20 cellular contexts compared by ENCODE assay signal in the genomic region with DNA sequence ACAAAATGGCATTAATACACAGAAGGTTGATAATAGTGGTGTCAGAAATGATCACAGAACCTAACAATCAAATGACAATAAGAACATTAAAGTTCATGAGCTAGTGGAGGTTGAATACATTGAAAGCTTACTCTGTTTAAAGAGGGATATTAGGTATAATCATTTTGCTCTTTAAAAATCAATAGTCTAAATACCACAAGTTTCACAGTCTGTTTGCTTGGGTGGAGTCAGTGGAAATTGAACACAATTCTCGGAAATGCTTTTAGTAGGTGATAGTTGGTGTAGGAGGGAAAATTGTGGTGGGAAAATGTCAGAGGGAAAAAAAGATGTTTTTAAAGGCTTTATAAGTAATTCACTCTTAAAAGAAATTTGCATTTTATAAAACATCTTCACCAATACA.
DNase-seq lines count a peak whose midpoint lies in the region; ATAC-seq, FAIRE-seq and TF ChIP-seq lines count a peak whose summit lies in the region.
"Had no signal": no experiment of that assay in that cellular context is flagged by ENCODE, and none has a peak within 500 bp of the region (broad histone marks: within the 10 kb centered on the region; RNA-seq: fewer than 3 reads in every experiment).

No MANE protein-coding gene starts in this region.

- intact Hi-C loops in HepG2 (cut with micrococcal nuclease; ENCODE audit: unreplicated experiment) = no loop called here
- intact Hi-C loops in pancreas (cut with DNase I) = no loop called here

- H3K27me3 Mint-ChIP-seq in astrocyte (ENCODE audit: low read depth, unreplicated experiment) = no peaks in the 10 kb centered on the region
- H3K27me3 Mint-ChIP-seq: B cell; CD4-positive, CD25-positive, alpha-beta regulatory T cell had no signal

- in situ Hi-C loops in HepG2 (cut with HindIII; ENCODE audit: extremely low pct_ligation_motif_present, low pct_unique_long_range_greater_than_20kb) = no loop called here

- TF ChIP-seq RAD21 in HepG2 (CRISPR knock-in tag; IDR thresholded peaks at IDR 0.05) = no peak

- CTCF ChIA-PET in HepG2 (lab: Yijun Ruan, JAX; ENCODE audit: low intra/inter-chr PET ratio, low total read pairs) = no interaction called here

- H3K36me3 Mint-ChIP-seq in astrocyte (ENCODE audit: low read depth, unreplicated experiment) = no peaks in the 10 kb centered on the region
- H3K36me3 Mint-ChIP-seq: CD4-positive, CD25-positive, alpha-beta regulatory T cell; CD8-positive, alpha-beta T cell had no signal

- H3K27ac ChIP-seq in astrocyte (ENCODE audit: low read depth, low read length) = no peak overlapping the region
- peak overlapping the region; percentile 69 for H3K27ac ChIP-seq in HepG2 (ENCODE audit: extremely low read length, insufficient read depth, low read length)
- no peak overlapping the region for H3K27ac ChIP-seq in pancreas
- H3K27ac ChIP-seq: BLaER1, C4-2B had no signal

- peak in 1 of 2 experiments; percentile 93; a peak in 2 of 4 replicates for TF ChIP-seq EP300 in HepG2 (IDR thresholded peaks at IDR 0.05; ENCODE audit: low read depth in 2 of 2, low read length in 2 of 2)
- no peak for TF ChIP-seq EP300 in HepG2 (CRISPR knock-in tag; IDR thresholded peaks at IDR 0.05; ENCODE audit: borderline replicate concordance)

- ATAC-seq in HepG2 (peak; percentile 84), pancreas (no peak), HG02678 (IDR thresholded peaks at IDR 0.05; ENCODE audit: unreplicated experiment) (no peak), HG03571 (IDR thresholded peaks at IDR 0.05; ENCODE audit: unreplicated experiment) (no peak)
- ATAC-seq: CD8-positive, alpha-beta T cell had no signal

- POLR2A ChIA-PET in HepG2 (lab: Yijun Ruan, JAX) = interaction anchor here (0.9 to 1.6 kb wide), 2 partner anchors 160 to 235 kb away, joined by 3 to 5 read pairs; no protein-coding TSS in a partner anchor

- TF ChIP-seq CTCF in astrocyte (IDR thresholded peaks at IDR 0.05; ENCODE audit: insufficient read depth, low read depth, low read length) (no peak), HepG2 (CRISPR knock-in tag; IDR thresholded peaks at IDR 0.05) (no peak), pancreas (IDR thresholded peaks at IDR 0.05) (no peak)

- H3K9me3 Mint-ChIP-seq in astrocyte (ENCODE audit: unreplicated experiment) = no peaks in the 10 kb centered on the region
- H3K9me3 Mint-ChIP-seq: CD8-positive, alpha-beta T cell; HFFc6 had no signal

- H3K27me3 ChIP-seq in astrocyte (ENCODE audit: insufficient read depth, low read length) (no peaks in the 10 kb centered on the region), HepG2 (ENCODE audit: control insufficient read depth in 1 of 2, insufficient read depth in 2 of 2, low read length in 2 of 2) (no peaks in the 10 kb centered on the region), pancreas (no peaks in the 10 kb centered on the region)
- H3K27me3 ChIP-seq: BLaER1 had no signal

- H2AFZ ChIP-seq in astrocyte (ENCODE audit: low read depth, low read length) (no peak overlapping the region), HepG2 (ENCODE audit: low read length) (no peak overlapping the region)

- H4K20me1 ChIP-seq in astrocyte (ENCODE audit: insufficient read depth, low read length) (no peaks in the 10 kb centered on the region), HepG2 (ENCODE audit: insufficient read depth, low read length) (no peaks in the 10 kb centered on the region)
- H4K20me1 ChIP-seq: BLaER1 had no signal

- H3K4me1 ChIP-seq in astrocyte (ENCODE audit: insufficient read depth, low read length) = no peaks in the 10 kb centered on the region
- H3K4me1 ChIP-seq in HepG2 (ENCODE audit: insufficient read depth, low read length) = peaks cover 32% of the 10 kb centered on the region
- no peaks in the 10 kb centered on the region for H3K4me1 ChIP-seq in pancreas
- H3K4me1 ChIP-seq: BLaER1, Caco-2 had no signal

- WGBS in HepG2 (ENCODE audit: low lambda C conversion rate) = 0% methylated on average over 1 of the region's 1 CpG
- WGBS in pancreas, 2 donors = 31 to 49% methylated on average over 1 of the region's 1 CpG

- TF ChIP-seq POLR2A in HepG2 (IDR thresholded peaks at IDR 0.05; ENCODE audit: insufficient read depth in 1 of 2, low read depth in 2 of 2, low read length in 2 of 2) = no peak

- H3K79me2 ChIP-seq in astrocyte (ENCODE audit: insufficient read depth, low read length) (no peaks in the 10 kb centered on the region), HepG2 (ENCODE audit: insufficient read depth, low read length) (no peaks in the 10 kb centered on the region)

- H3K9ac ChIP-seq in astrocyte (ENCODE audit: low read length) (no peak overlapping the region), HepG2 (ENCODE audit: insufficient read depth, low read depth, low read length) (0 out of 2 replicates have a peak overlapping the region, but pooled peaks have one; percentile 18)
- H3K9ac ChIP-seq: BLaER1 had no signal

- H3K4me1 Mint-ChIP-seq in astrocyte (ENCODE audit: low read depth, unreplicated experiment) = no peaks in the 10 kb centered on the region
- H3K4me1 Mint-ChIP-seq: B cell; CD4-positive, CD25-positive, alpha-beta regulatory T cell had no signal

- H3K4me2 ChIP-seq in astrocyte (ENCODE audit: low read length) (no peak overlapping the region), HepG2 (ENCODE audit: low read depth, low read length) (peak overlapping the region; percentile 50)
- H3K4me2 ChIP-seq: BLaER1 had no signal

- H3K36me3 ChIP-seq in astrocyte (ENCODE audit: insufficient read depth, low read length) (no peaks in the 10 kb centered on the region), HepG2 (replicated peaks in 1 of 2; ENCODE audit: control insufficient read depth in 1 of 2, insufficient read depth in 2 of 2, low read length in 2 of 2) (no peaks in the 10 kb centered on the region), pancreas (no peaks in the 10 kb centered on the region)
- H3K36me3 ChIP-seq: BLaER1, HAP-1 had no signal

- FAIRE-seq in astrocyte (lab: Jason Lieb, UNC) = peak; percentile 88
- FAIRE-seq in HepG2 (lab: Jason Lieb, UNC) = no peak
- peak; percentile 13 for FAIRE-seq in pancreas (lab: Jason Lieb, UNC)
- FAIRE-seq: G401.6, GM12892, H54 had no signal

- H3K27ac Mint-ChIP-seq in astrocyte (ENCODE audit: unreplicated experiment) = no peak overlapping the region
- H3K27ac Mint-ChIP-seq: B cell; CD4-positive, CD25-positive, alpha-beta regulatory T cell; CD8-positive, alpha-beta T cell; HFFc6 had no signal

- H3K4me3 ChIP-seq in astrocyte (ENCODE audit: insufficient read depth, low read depth, low read length) (no peak overlapping the region), HepG2 (replicated peaks in 1 of 3; ENCODE audit: insufficient read depth in 1 of 3, low read depth in 2 of 3, low read length in 3 of 3) (no peak overlapping the region), pancreas (no peak overlapping the region)
- H3K4me3 ChIP-seq: BLaER1, HAP-1 had no signal

- BruUV-seq in HepG2 (replicated peaks; lab: Mats Ljungman, UMichigan) = no TSS peak

- H3K9me3 ChIP-seq in astrocyte (ENCODE audit: insufficient read depth, low read depth, low read length) (no peaks in the 10 kb centered on the region), HepG2 (ENCODE audit: low read length) (no peaks in the 10 kb centered on the region), pancreas (no peaks in the 10 kb centered on the region)
- H3K9me3 ChIP-seq: BLaER1, Caco-2, HAP-1 had no signal

- DNase-seq in astrocyte (ENCODE audit: low read depth) (no peak), HepG2 (ENCODE audit: low spot score) (peak; percentile 29), pancreas (no peak), NCI-H2081 (lab: John Stamatoyannopoulos, UW) (no peak)
- DNase-seq: Caco-2; CD4-positive, CD25-positive, alpha-beta regulatory T cell; CD8-positive, alpha-beta T cell; DMS153; DND-41; GOT3; HFFc6 had no signal

- H3K4me3 Mint-ChIP-seq in astrocyte (ENCODE audit: unreplicated experiment) = no peak overlapping the region
- H3K4me3 Mint-ChIP-seq: B cell; CD8-positive, alpha-beta T cell; HFFc6 had no signal

TF ChIP-seq in HepG2, 621 proteins besides CTCF, POLR2A, EP300 and RAD21 (continues in another document):
- 0 out of 2 replicates have a peak, but pooled peaks have one; percentile 10 for TF ChIP-seq TBX3 (IDR thresholded peaks at IDR 0.05; ENCODE audit: borderline replicate concordance)
- TF ChIP-seq, protein P1, sequence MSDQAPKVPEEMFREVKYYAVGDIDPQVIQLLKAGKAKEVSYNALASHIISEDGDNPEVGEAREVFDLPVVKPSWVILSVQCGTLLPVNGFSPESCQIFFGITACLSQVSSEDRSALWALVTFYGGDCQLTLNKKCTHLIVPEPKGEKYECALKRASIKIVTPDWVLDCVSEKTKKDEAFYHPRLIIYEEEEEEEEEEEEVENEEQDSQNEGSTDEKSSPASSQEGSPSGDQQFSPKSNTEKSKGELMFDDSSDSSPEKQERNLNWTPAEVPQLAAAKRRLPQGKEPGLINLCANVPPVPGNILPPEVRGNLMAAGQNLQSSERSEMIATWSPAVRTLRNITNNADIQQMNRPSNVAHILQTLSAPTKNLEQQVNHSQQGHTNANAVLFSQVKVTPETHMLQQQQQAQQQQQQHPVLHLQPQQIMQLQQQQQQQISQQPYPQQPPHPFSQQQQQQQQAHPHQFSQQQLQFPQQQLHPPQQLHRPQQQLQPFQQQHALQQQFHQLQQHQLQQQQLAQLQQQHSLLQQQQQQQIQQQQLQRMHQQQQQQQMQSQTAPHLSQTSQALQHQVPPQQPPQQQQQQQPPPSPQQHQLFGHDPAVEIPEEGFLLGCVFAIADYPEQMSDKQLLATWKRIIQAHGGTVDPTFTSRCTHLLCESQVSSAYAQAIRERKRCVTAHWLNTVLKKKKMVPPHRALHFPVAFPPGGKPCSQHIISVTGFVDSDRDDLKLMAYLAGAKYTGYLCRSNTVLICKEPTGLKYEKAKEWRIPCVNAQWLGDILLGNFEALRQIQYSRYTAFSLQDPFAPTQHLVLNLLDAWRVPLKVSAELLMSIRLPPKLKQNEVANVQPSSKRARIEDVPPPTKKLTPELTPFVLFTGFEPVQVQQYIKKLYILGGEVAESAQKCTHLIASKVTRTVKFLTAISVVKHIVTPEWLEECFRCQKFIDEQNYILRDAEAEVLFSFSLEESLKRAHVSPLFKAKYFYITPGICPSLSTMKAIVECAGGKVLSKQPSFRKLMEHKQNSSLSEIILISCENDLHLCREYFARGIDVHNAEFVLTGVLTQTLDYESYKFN (CRISPR knock-in tag; conservative IDR thresholded peaks at IDR 0.05) = peak; percentile 71
- peak; percentile 71; the same call in 1 of the 2 replicates for TF ChIP-seq BCL6 (CRISPR knock-in tag; IDR thresholded peaks at IDR 0.05)
- TF ChIP-seq SOX6 (IDR thresholded peaks at IDR 0.05) = no peak
- TF ChIP-seq SOX6 (CRISPR knock-in tag; IDR thresholded peaks at IDR 0.05) = peak; percentile 79
